8 cellular contexts compared by ENCODE assay signal in genomic region chrX:109886122-109886761, GRCh38.
DNase-seq lines count a peak whose midpoint lies in the region; ATAC-seq and TF ChIP-seq lines count a peak whose summit lies in the region.

No MANE protein-coding gene starts in this region.

- POLR2A ChIA-PET in RWPE1 (lab: Yijun Ruan, JAX; ENCODE audit: low non-redundant PET): no interaction called here

- TF ChIP-seq CTCF in RWPE1 (conservative IDR thresholded peaks at IDR 0.05; ENCODE audit: low read depth) (peak; percentile 72), lung (IDR thresholded peaks at IDR 0.05; ENCODE audit: control extremely low read depth, extremely low read depth) (peak; percentile 37)

- H3K27ac ChIP-seq in RWPE1 (no peak overlapping the region), lung (ENCODE audit: low read depth in 1 of 2, low read length in 1 of 2) (no peak overlapping the region)

- ATAC-seq in lung (ENCODE audit: insufficient read depth, low FRiP score) (peak; percentile 39), GM19455 (IDR thresholded peaks at IDR 0.05; ENCODE audit: unreplicated experiment) (no peak), GM18858 (IDR thresholded peaks at IDR 0.05; ENCODE audit: unreplicated experiment) (no peak)

- no peaks in the 10 kb centered on the region for H3K9me3 ChIP-seq in lung (ENCODE audit: control insufficient read depth in 2 of 2, insufficient read depth in 1 of 2, low read length in 1 of 2)

- CTCF ChIA-PET in RWPE1 (lab: Yijun Ruan, JAX): interaction anchor here (0.6 to 1.0 kb wide), 2 partner anchors 113 to 173 kb away, joined by 4 read pairs; no protein-coding TSS in a partner anchor

- DNase-seq in NCI-H2029 (lab: John Stamatoyannopoulos, UW) (peak; percentile 2), NCI-H2029 treated with DMSO at 0.1 percent for 48 hours (lab: John Stamatoyannopoulos, UW) (no peak), HK-2 (ENCODE audit: unreplicated experiment) (peak; percentile 26), RWPE1 (ENCODE audit: low spot score) (peak; percentile 46), cerebellar cortex (ENCODE audit: low spot score) (peak; percentile 13), lung (ENCODE audit: low spot score) (no peak)

- H3K36me3 ChIP-seq in lung (ENCODE audit: control insufficient read depth in 2 of 2, insufficient read depth in 2 of 2, low read length in 2 of 2): no peaks in the 10 kb centered on the region

- H3K27me3 ChIP-seq in lung (ENCODE audit: control insufficient read depth, insufficient read depth): no peaks in the 10 kb centered on the region

- H3K4me1 ChIP-seq in lung (ENCODE audit: control insufficient read depth in 2 of 2, insufficient read depth in 2 of 2, low read length in 2 of 2): no peaks in the 10 kb centered on the region

- WGBS in lung, 2 donors: 32 to 36% methylated on average over 4 of the region's 4 CpGs

- H3K4me3 ChIP-seq in lung: no peak overlapping the region

Comparison
In these comparisons a context has a peak if more than half of its experiments do, and no peak if none do; other contexts are left out.
1. DNase-seq: peak in NCI-H2029 (single experiment), HK-2 (single experiment), RWPE1 (single experiment) and cerebellar cortex (single experiment); none in NCI-H2029 treated with DMSO at 0.1 percent for 48 hours (single experiment) and lung (single experiment).